Comparison of ENCODE assay signal across 18 cellular contexts in genomic region chr5:168697034-168697720, GRCh38.
DNase-seq lines count a peak whose midpoint lies in the region; ATAC-seq and TF ChIP-seq lines count a peak whose summit lies in the region.
"Had no signal": no experiment of that assay in that cellular context is flagged by ENCODE, and none has a peak within 500 bp of the region (broad histone marks: within the 10 kb centered on the region; RNA-seq: fewer than 3 reads in every experiment).

No MANE protein-coding gene starts in this region.

- peak overlapping the region in 2 of 3 experiments; percentile 69 to 82 for H3K27ac Mint-ChIP-seq in nephron
- H3K27ac Mint-ChIP-seq: CD4-positive, CD25-positive, alpha-beta regulatory T cell; H9 had no signal

- intact Hi-C loops in sciatic nerve (cut with DNase I): no loop called here

- H3K27ac ChIP-seq in C4-2B (peak overlapping the region; percentile 38), VCaP (peak overlapping the region; percentile 56)
- H3K27ac ChIP-seq: GM23248, SJCRH30 had no signal

- peak overlapping the region in 1 of 3 experiments; percentile 1 for H3K4me3 Mint-ChIP-seq in nephron
- H3K4me3 Mint-ChIP-seq: CD4-positive, CD25-positive, alpha-beta regulatory T cell; H9 had no signal

- DNase-seq in sciatic nerve (ENCODE audit: low spot score): no peak
- no peak for DNase-seq in RKO (ENCODE audit: low spot score)
- DNase-seq in effector CD4-positive, alpha-beta T cell: no peak
- DNase-seq: CD4-positive, CD25-positive, alpha-beta regulatory T cell; DMS53; GM23248; H9; NCI-H1105; NCI-H146; NCI-H1930; NCI-H446 treated with DMSO at 0.1 percent for 48 hours; NCI-H526; SJCRH30 had no signal

- peaks cover 51% of the 10 kb centered on the region for H3K36me3 Mint-ChIP-seq in nephron (ENCODE audit: low read depth)
- H3K36me3 Mint-ChIP-seq: CD4-positive, CD25-positive, alpha-beta regulatory T cell had no signal

- peak; percentile 18 for ATAC-seq in sciatic nerve
- ATAC-seq in GM18517 (IDR thresholded peaks at IDR 0.05; ENCODE audit: unreplicated experiment): no peak
- ATAC-seq: Panc1 had no signal

- H3K27me3 Mint-ChIP-seq in nephron (ENCODE audit: low read depth): peaks cover 13% of the 10 kb centered on the region

- TF ChIP-seq CTCF in C4-2B (conservative IDR thresholded peaks at IDR 0.05) (no peak), VCaP (conservative IDR thresholded peaks at IDR 0.05) (no peak), nephron (IDR thresholded peaks at IDR 0.05; ENCODE audit: unreplicated experiment in 3 of 3) (no peak)

- H3K4me1 Mint-ChIP-seq in nephron: peaks cover 38% of the 10 kb centered on the region
- H3K4me1 Mint-ChIP-seq: CD4-positive, CD25-positive, alpha-beta regulatory T cell had no signal

- H3K9me3 Mint-ChIP-seq in nephron: no peaks in the 10 kb centered on the region
- H3K9me3 Mint-ChIP-seq: H9 had no signal
